ENCODE assay signal across 12 cellular contexts in the genomic region with DNA sequence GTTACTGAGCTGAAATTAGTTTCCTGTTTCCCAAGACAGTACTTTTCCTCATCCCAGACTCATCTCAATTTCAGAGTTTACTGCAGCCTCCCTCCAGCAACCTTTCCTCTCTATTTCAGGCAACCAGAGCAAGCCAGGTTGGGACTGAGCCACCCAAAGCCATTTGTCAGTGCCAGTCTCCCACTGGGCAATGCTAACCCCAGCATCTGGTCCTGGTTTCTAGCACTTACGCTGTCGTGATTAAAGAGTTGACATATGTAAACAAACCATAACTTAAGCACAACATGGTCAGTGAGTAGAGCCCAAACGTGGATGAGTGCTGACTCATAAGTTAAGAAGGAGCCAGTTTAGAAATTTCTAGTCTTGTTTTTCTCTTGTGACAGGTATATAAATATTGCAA.
DNase-seq lines count a peak whose midpoint lies in the region; ATAC-seq and TF ChIP-seq lines count a peak whose summit lies in the region.
"Had no signal": no experiment of that assay in that cellular context is flagged by ENCODE, and none has a peak within 500 bp of the region (broad histone marks: within the 10 kb centered on the region; RNA-seq: fewer than 3 reads in every experiment).

No MANE protein-coding gene starts in this region.

- BruUV-seq in PC-3 (replicated peaks; lab: Mats Ljungman, UMichigan), result no TSS peak

- H3F3A ChIP-seq in PC-3 (ENCODE audit: low read length, unreplicated experiment), result no peaks in the 10 kb centered on the region

- no peaks in the 10 kb centered on the region for H3K36me3 ChIP-seq in PC-3 (ENCODE audit: low read depth, low read length)
- H3K36me3 ChIP-seq in sigmoid colon, result no peaks in the 10 kb centered on the region

- WGBS in sigmoid colon, 2 donors, result 12 to 42% methylated on average over 3 of the region's 3 CpGs

- peak in 2 of 4 donors; percentile 65 to 74 for TF ChIP-seq EP300 in sigmoid colon (IDR thresholded peaks at IDR 0.05)

- no peak overlapping the region for H3K4me3 ChIP-seq in PC-3 (ENCODE audit: low read length)
- H3K4me3 ChIP-seq in sigmoid colon, result no peak overlapping the region

- H3K79me2 ChIP-seq in PC-3 (ENCODE audit: low read length), result no peaks in the 10 kb centered on the region

- TF ChIP-seq POLR2A in sigmoid colon (IDR thresholded peaks at IDR 0.05), result no peak

- no peak overlapping the region for H3K9ac ChIP-seq in PC-3 (ENCODE audit: low read length)

- H4K20me1 ChIP-seq in PC-3 (ENCODE audit: low read length), result no peaks in the 10 kb centered on the region

- intact Hi-C loops in PC-3 (cut with micrococcal nuclease), result no loop called here
- intact Hi-C loops in sigmoid colon (cut with DNase I), result no loop called here
- intact Hi-C loops in sciatic nerve (cut with DNase I), result no loop called here

- CTCF ChIA-PET in PC-3 (lab: Charles Lee), result no interaction called here

- H3K27me3 ChIP-seq in PC-3 (ENCODE audit: low read length) (peaks cover 14% of the 10 kb centered on the region), sigmoid colon (no peaks in the 10 kb centered on the region)

- ATAC-seq in PC-3, result peak; percentile 83
- no peak for ATAC-seq in GM18870 (IDR thresholded peaks at IDR 0.05; ENCODE audit: unreplicated experiment)
- no peak for ATAC-seq in sciatic nerve

- TF ChIP-seq CTCF in PC-3 (conservative IDR thresholded peaks at IDR 0.05; ENCODE audit: low read depth, low read length) (no peak), sigmoid colon (IDR thresholded peaks at IDR 0.05) (no peak)

- POLR2A ChIA-PET in PC-3 (lab: Charles Lee; ENCODE audit: unreplicated experiment), result no interaction called here

- H3K4me1 ChIP-seq in PC-3 (ENCODE audit: insufficient read depth, low read length) (0 out of 2 replicates have a peak, but pooled peaks cover 4% of the 10 kb centered on the region), sigmoid colon (peaks cover 0 to 23% (median 9%) of the 10 kb centered on the region in 4 donors)

- H3K9me3 ChIP-seq in PC-3 (ENCODE audit: low read length) (no peaks in the 10 kb centered on the region), sigmoid colon (no peaks in the 10 kb centered on the region)

- H3K27ac ChIP-seq in PC-3 (ENCODE audit: low read length) (no peak overlapping the region), sigmoid colon (peak overlapping the region; percentile 3 to 66 (median 56))

- DNase-seq in GM03348 (ENCODE audit: low spot score) (peak; percentile 69), PC-3 (peak; percentile 74), fibroblast of gingiva (ENCODE audit: low read depth) (peak; percentile 98), sigmoid colon (peak; percentile 86), NK-92 (lab: John Stamatoyannopoulos, UW; ENCODE audit: unreplicated experiment) (no peak), sciatic nerve (ENCODE audit: low spot score) (no peak), NCI-H82 treated with DMSO at 0.1 percent for 48 hours (lab: John Stamatoyannopoulos, UW; ENCODE audit: unreplicated experiment) (no peak)
- DNase-seq: activated CD4-positive, alpha-beta T cell treated with anti-CD3 and anti-CD28 coated beads, Interleukin-2, amount 10 ng/mL, durations not matched to agents 7 days and 5 days; activated naive CD8-positive, alpha-beta T cell treated with anti-CD3 and anti-CD28 coated beads for 36 hours; Karpas-422; nucleus accumbens had no signal

- H3K4me2 ChIP-seq in PC-3 (ENCODE audit: low read length), result peak overlapping the region; percentile 14; the same call in 1 of the 2 replicates

- no peaks in the 10 kb centered on the region; the same call in 1 of the 2 replicates for H3K9me2 ChIP-seq in PC-3 (replicated peaks; ENCODE audit: low read length)

- H2AFZ ChIP-seq in PC-3 (ENCODE audit: low read length), result no peak overlapping the region

Comparison
In these comparisons a context has a peak if more than half of its experiments do, and no peak if none do; other contexts are left out.
1. DNase-seq: peak in GM03348 (single experiment), PC-3 (single experiment), fibroblast of gingiva (single experiment) and sigmoid colon (single experiment); none in NK-92 (single experiment), sciatic nerve (single experiment) and NCI-H82 treated with DMSO at 0.1 percent for 48 hours (single experiment).